In the genomic region with DNA sequence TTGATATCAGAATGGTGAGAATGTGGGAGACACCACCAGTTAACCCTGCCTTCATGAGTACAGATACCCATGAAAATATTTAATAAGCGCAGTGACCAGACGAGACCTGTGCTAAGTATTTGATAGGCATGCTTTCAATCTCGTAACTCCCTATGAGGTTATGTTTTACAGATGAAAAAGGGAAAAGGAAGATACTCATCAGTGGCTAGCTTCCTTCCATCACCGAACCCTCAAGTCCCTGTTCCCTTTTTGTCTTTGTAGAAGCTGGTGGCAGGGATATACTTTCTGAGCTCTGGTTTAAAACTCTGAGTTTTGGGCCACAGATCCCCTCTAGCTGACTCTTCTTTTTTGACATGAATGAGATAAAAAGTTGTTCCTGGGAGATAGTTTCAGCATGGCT, we compare ENCODE assay signal across 1 cellular context.
TF ChIP-seq lines count a peak whose summit lies in the region.

No MANE protein-coding gene starts in this region.

TF ChIP-seq in K562, 482 proteins besides CTCF, POLR2A, EP300 and RAD21 (continued from another document):
- TF ChIP-seq, protein P1, sequence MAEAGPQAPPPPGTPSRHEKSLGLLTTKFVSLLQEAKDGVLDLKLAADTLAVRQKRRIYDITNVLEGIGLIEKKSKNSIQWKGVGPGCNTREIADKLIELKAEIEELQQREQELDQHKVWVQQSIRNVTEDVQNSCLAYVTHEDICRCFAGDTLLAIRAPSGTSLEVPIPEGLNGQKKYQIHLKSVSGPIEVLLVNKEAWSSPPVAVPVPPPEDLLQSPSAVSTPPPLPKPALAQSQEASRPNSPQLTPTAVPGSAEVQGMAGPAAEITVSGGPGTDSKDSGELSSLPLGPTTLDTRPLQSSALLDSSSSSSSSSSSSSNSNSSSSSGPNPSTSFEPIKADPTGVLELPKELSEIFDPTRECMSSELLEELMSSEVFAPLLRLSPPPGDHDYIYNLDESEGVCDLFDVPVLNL (CRISPR knock-in tag; IDR thresholded peaks at IDR 0.05; ENCODE audit: low read depth): no peak
- peak; percentile 84 for TF ChIP-seq SPI1 (IDR thresholded peaks at IDR 0.05; ENCODE audit: borderline replicate concordance, low read depth, low read length)
